In genomic region chr14:30681752-30682355, GRCh38 we compare ENCODE assay signal across 2 cellular contexts.
TF ChIP-seq lines count a peak whose summit lies in the region.

No MANE protein-coding gene starts in this region.

TF ChIP-seq in HCT116, 20 proteins besides CTCF, POLR2A, EP300 and RAD21 (continued from another document):
- TF ChIP-seq ZBTB33 (IDR thresholded peaks at IDR 0.05; ENCODE audit: extremely low read depth, insufficient replicate concordance, low read length) (no peak), EZH2phosphoT487 (IDR thresholded peaks at IDR 0.05; ENCODE audit: borderline replicate concordance) (no peak), ZNF274 (IDR thresholded peaks at IDR 0.05; ENCODE audit: low read depth, low read length) (no peak), REST (IDR thresholded peaks at IDR 0.05; ENCODE audit: low read depth) (no peak), FOSL1 (IDR thresholded peaks at IDR 0.05; ENCODE audit: low read depth) (no peak)

TF ChIP-seq in SK-N-SH, 30 proteins besides CTCF, POLR2A, EP300 and RAD21 (continued from another document):
- TF ChIP-seq RXRA (IDR thresholded peaks at IDR 0.05; ENCODE audit: borderline replicate concordance, low read depth) = no peak
- no peak for TF ChIP-seq SMC3 (IDR thresholded peaks at IDR 0.05; ENCODE audit: low read depth, low read length)
TF ChIP-seq in SK-N-SH: peak in this region for 0.
